9 cellular contexts compared by ENCODE assay signal in the genomic region with DNA sequence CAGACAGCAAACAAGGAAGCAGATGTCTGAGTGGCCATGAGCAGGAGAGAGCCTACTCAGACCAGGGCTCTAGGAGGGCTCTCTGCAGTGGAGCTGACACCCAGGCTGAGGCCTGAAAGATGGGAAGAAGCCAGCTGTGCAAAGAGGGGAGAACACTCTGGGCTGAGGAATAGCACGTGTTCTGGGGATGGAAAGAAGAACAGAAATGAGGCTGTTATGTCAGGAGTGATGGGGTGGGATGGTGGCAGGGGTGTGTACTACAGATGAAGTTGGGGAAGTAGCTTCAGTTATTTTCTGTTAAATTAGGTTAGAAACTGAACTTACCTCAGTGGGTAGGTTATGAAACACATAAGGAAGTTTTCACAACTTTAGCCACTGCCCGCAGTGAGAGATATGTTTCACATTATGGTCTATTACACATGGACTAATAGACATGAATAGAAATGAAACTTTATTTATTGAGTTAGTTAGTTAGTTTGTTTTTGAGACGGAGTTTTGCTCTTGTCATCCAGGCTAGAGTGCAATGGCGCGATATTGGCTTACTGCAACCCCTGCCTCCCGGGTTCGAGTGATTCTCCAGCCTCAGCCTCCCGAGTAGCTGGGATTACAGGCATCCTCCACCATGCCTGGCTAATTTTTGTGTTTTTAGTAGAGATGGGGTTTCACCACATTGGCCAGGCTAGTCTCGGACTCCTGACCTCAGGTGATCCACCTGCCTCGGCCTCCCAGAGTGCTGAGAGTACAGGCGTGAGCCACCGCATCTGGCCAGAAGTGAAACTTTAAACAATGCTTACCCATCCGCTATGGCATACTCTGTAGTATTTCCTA. TPM values are rescaled to one million over a fixed set of nuclear protein-coding genes. Genes with fewer than 3 reads are reported as not detected.
DNase-seq lines count a peak whose midpoint lies in the region; ATAC-seq and TF ChIP-seq lines count a peak whose summit lies in the region.
"Had no signal": no experiment of that assay in that cellular context is flagged by ENCODE, and none has a peak within 500 bp of the region (broad histone marks: within the 10 kb centered on the region; RNA-seq: fewer than 3 reads in every experiment).

No MANE protein-coding gene starts in this region.

- peak; percentile 65 for ATAC-seq in GM19023 (IDR thresholded peaks at IDR 0.05; ENCODE audit: unreplicated experiment)
- peak; percentile 76 for ATAC-seq in HG02798 (IDR thresholded peaks at IDR 0.05; ENCODE audit: poor library complexity, unreplicated experiment)
- ATAC-seq: Panc1 had no signal

- TF ChIP-seq EP300 in sigmoid colon (IDR thresholded peaks at IDR 0.05), result no peak

- H3K9ac ChIP-seq in Loucy (ENCODE audit: low read depth, low read length, poor library complexity, severe bottlenecking), result peak overlapping the region; percentile 28

- H3F3A ChIP-seq in Loucy (ENCODE audit: low read depth), result no peaks in the 10 kb centered on the region

- no peak overlapping the region for H2AFZ ChIP-seq in Loucy (ENCODE audit: low read length)

- intact Hi-C loops in sigmoid colon (cut with DNase I), result loop anchor here (2.0 to 5.0 kb wide), 3 partner anchors 47 to 169 kb away; no protein-coding TSS in a partner anchor

- H3K36me3 ChIP-seq in Loucy (ENCODE audit: insufficient read depth, low read length) (peaks cover 8% of the 10 kb centered on the region), sigmoid colon (peaks cover 0 to 6% (median 0%) of the 10 kb centered on the region in 4 donors)

- no peaks in the 10 kb centered on the region for H3K9me2 ChIP-seq in Loucy (replicated peaks; ENCODE audit: low read depth, low read length)

- H3K27ac ChIP-seq in sigmoid colon, result no peak overlapping the region

- H3K4me1 ChIP-seq in Loucy (ENCODE audit: insufficient read depth, low read length, poor library complexity, severe bottlenecking), result peaks cover 33% of the 10 kb centered on the region
- peaks cover 0 to 10% (median 9%) of the 10 kb centered on the region in 4 donors for H3K4me1 ChIP-seq in sigmoid colon

- DNase-seq in sigmoid colon (peak; percentile 40), UCSD-AML1 (lab: John Stamatoyannopoulos, UW; ENCODE audit: unreplicated experiment) (no peak), NCI-H1092 (lab: John Stamatoyannopoulos, UW) (no peak), hippocampal formation (lab: John Stamatoyannopoulos, UW) (no peak)
- DNase-seq in stimulated activated CD4-positive, alpha-beta T cell treated with anti-CD3 and anti-CD28 coated beads, Interleukin-2, amount 100 ng/mL, for 24 hours, result no peak

- no peaks in the 10 kb centered on the region for H4K20me1 ChIP-seq in Loucy (ENCODE audit: insufficient read depth, low read length, poor library complexity, severe bottlenecking)

- TF ChIP-seq POLR2A in sigmoid colon (IDR thresholded peaks at IDR 0.05), result no peak

- 87 to 91% methylated on average over 13 of the region's 13 CpGs for WGBS in sigmoid colon, 2 donors

- H3K9me3 ChIP-seq in Loucy (ENCODE audit: insufficient read depth, low read depth, low read length), result no peaks in the 10 kb centered on the region
- H3K9me3 ChIP-seq in sigmoid colon, result no peaks in the 10 kb centered on the region

- H3K4me2 ChIP-seq in Loucy (ENCODE audit: low read depth, low read length, poor library complexity, severe bottlenecking), result peak overlapping the region; percentile 10

- TF ChIP-seq CTCF in Loucy (conservative IDR thresholded peaks at IDR 0.05; ENCODE audit: low read length), result no peak
- no peak for TF ChIP-seq CTCF in sigmoid colon (IDR thresholded peaks at IDR 0.05)

- H3K4me3 ChIP-seq in Loucy (ENCODE audit: low read length, poor library complexity, severe bottlenecking), result no peak overlapping the region
- no peak overlapping the region for H3K4me3 ChIP-seq in sigmoid colon

- peaks cover 46% of the 10 kb centered on the region; the same call in 1 of the 2 replicates for H3K79me2 ChIP-seq in Loucy (ENCODE audit: insufficient read depth, low read length)

- H3K27me3 ChIP-seq in Loucy (ENCODE audit: insufficient read depth, low read length, poor library complexity, severe bottlenecking), result no peaks in the 10 kb centered on the region
- no peaks in the 10 kb centered on the region for H3K27me3 ChIP-seq in sigmoid colon

RNA-seq across cellular contexts. Expression of gene DCPS, which starts 7.8 kb away (rescaled TPM):
- 1 to 10 TPM; 7.6 to 10.0 (median 9.3) TPM for total RNA-seq in sigmoid colon
- polyA plus RNA-seq in sigmoid colon, result 10 to 100 TPM in 2 of 3 donors, 1 to 10 TPM in 1; 9.0 to 30.0 (median 15.0) TPM

RNA-seq across cellular contexts. Expression of gene TIRAP, which starts 28.8 kb away (rescaled TPM):
- total RNA-seq in sigmoid colon, result 10 to 100 TPM in 1 of 4 donors, 1 to 10 TPM in 3; 6.9 to 11.5 (median 8.1) TPM
- 10 to 100 TPM in 2 of 3 donors, 1 to 10 TPM in 1; 4.2 to 11.4 (median 10.9) TPM for polyA plus RNA-seq in sigmoid colon

RNA-seq across cellular contexts. Expression of gene FOXRED1, which starts 42.7 kb away (rescaled TPM):
- 10 to 100 TPM; 14.5 to 46.0 (median 15.3) TPM for total RNA-seq in sigmoid colon
- polyA plus RNA-seq in sigmoid colon, result 10 to 100 TPM; 10.8 to 36.5 (median 24.7) TPM

RNA-seq across cellular contexts. Expression of gene SRPRA, which starts 43.0 kb away (rescaled TPM):
- total RNA-seq in sigmoid colon, result 10 to 100 TPM; 51.0 to 66.5 (median 57.2) TPM
- polyA plus RNA-seq in sigmoid colon, result 10 to 100 TPM in 2 of 3 donors, 1 to 10 TPM in 1; 7.8 to 62.1 (median 15.7) TPM

RNA-seq across cellular contexts. Expression of gene ST3GAL4, which starts 43.8 kb away (rescaled TPM):
- 10 to 100 TPM; 43.1 to 69.2 (median 45.5) TPM for total RNA-seq in sigmoid colon
- 100 to 1,000 TPM; 211 to 336 (median 268) TPM for polyA plus RNA-seq in sigmoid colon
